1 cellular context compared by ENCODE assay signal in the genomic region with DNA sequence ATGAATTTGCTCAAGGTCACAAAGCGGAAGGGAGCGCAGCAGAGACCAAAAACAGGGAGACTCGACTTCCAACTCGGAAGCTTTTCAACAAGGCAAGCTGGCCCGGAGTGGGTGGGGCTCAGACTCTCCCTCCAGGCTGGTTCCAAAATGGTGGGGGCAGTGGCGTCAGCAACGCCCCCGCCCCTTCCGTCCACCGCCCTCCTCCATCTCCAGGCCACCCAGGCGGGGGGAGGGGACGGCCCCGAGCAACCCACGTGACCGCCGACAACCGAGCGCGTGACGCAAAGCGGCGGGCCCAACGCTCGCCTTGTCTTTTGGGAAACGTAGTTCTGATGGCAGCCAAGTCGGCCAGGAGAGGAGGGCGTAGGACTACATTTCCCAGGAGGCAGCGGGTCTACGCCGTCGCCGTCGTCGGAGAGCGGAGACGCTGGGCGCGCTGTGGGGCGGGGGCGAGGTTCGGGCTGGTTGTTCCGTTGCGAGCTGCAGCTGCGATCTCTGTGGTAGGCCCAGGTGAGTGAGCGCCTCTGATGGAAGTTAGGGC.
TF ChIP-seq lines count a peak whose summit lies in the region.

A gene with protein sequence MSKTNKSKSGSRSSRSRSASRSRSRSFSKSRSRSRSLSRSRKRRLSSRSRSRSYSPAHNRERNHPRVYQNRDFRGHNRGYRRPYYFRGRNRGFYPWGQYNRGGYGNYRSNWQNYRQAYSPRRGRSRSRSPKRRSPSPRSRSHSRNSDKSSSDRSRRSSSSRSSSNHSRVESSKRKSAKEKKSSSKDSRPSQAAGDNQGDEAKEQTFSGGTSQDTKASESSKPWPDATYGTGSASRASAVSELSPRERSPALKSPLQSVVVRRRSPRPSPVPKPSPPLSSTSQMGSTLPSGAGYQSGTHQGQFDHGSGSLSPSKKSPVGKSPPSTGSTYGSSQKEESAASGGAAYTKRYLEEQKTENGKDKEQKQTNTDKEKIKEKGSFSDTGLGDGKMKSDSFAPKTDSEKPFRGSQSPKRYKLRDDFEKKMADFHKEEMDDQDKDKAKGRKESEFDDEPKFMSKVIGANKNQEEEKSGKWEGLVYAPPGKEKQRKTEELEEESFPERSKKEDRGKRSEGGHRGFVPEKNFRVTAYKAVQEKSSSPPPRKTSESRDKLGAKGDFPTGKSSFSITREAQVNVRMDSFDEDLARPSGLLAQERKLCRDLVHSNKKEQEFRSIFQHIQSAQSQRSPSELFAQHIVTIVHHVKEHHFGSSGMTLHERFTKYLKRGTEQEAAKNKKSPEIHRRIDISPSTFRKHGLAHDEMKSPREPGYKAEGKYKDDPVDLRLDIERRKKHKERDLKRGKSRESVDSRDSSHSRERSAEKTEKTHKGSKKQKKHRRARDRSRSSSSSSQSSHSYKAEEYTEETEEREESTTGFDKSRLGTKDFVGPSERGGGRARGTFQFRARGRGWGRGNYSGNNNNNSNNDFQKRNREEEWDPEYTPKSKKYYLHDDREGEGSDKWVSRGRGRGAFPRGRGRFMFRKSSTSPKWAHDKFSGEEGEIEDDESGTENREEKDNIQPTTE (plus strand): TSS at position 448 of the 541 bp plus-strand sequence. CDS start 58,121 bp downstream, outside the sequence.

TF ChIP-seq in HepG2, 621 proteins besides CTCF, POLR2A, EP300 and RAD21 (continued from another document and continues in another):
- no peak for TF ChIP-seq HOXA9 (CRISPR knock-in tag; IDR thresholded peaks at IDR 0.05; ENCODE audit: borderline replicate concordance)
- 0 out of 2 replicates have a peak, but pooled peaks have one; percentile 63 for TF ChIP-seq RFXAP (CRISPR knock-in tag; IDR thresholded peaks at IDR 0.05; ENCODE audit: borderline replicate concordance)
- TF ChIP-seq MATR3 (CRISPR knock-in tag; IDR thresholded peaks at IDR 0.05), result no peak
- peak; percentile 96 for TF ChIP-seq ZFY (CRISPR knock-in tag; IDR thresholded peaks at IDR 0.05)
- TF ChIP-seq TOE1 (CRISPR knock-in tag; IDR thresholded peaks at IDR 0.05), result no peak
- TF ChIP-seq ZNF282 (IDR thresholded peaks at IDR 0.05; ENCODE audit: partially characterized antibody), result no peak
- peak; percentile 52; the same call in 1 of the 2 replicates for TF ChIP-seq ZNF331 (CRISPR knock-in tag; IDR thresholded peaks at IDR 0.05)
- no peak for TF ChIP-seq HMG20A (CRISPR knock-in tag; IDR thresholded peaks at IDR 0.05; ENCODE audit: borderline replicate concordance)
- peak; percentile 64 for TF ChIP-seq ZNF350 (CRISPR knock-in tag; IDR thresholded peaks at IDR 0.05; ENCODE audit: borderline replicate concordance, low read depth)
- TF ChIP-seq ATF4 (CRISPR knock-in tag; IDR thresholded peaks at IDR 0.05), result peak in 1 of 2 experiments; percentile 73; a peak in 2 of 4 replicates
- TF ChIP-seq ASH2L (IDR thresholded peaks at IDR 0.05; ENCODE audit: insufficient read length, low read depth, low read length), result no peak
- peak; percentile 80 for TF ChIP-seq SIX4 (CRISPR knock-in tag; IDR thresholded peaks at IDR 0.05)
- TF ChIP-seq, protein P1, sequence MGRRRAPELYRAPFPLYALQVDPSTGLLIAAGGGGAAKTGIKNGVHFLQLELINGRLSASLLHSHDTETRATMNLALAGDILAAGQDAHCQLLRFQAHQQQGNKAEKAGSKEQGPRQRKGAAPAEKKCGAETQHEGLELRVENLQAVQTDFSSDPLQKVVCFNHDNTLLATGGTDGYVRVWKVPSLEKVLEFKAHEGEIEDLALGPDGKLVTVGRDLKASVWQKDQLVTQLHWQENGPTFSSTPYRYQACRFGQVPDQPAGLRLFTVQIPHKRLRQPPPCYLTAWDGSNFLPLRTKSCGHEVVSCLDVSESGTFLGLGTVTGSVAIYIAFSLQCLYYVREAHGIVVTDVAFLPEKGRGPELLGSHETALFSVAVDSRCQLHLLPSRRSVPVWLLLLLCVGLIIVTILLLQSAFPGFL (CRISPR knock-in tag; IDR thresholded peaks at IDR 0.05), result no peak
- no peak for TF ChIP-seq LBX2 (CRISPR knock-in tag; IDR thresholded peaks at IDR 0.05; ENCODE audit: borderline replicate concordance)
- TF ChIP-seq, protein P2, sequence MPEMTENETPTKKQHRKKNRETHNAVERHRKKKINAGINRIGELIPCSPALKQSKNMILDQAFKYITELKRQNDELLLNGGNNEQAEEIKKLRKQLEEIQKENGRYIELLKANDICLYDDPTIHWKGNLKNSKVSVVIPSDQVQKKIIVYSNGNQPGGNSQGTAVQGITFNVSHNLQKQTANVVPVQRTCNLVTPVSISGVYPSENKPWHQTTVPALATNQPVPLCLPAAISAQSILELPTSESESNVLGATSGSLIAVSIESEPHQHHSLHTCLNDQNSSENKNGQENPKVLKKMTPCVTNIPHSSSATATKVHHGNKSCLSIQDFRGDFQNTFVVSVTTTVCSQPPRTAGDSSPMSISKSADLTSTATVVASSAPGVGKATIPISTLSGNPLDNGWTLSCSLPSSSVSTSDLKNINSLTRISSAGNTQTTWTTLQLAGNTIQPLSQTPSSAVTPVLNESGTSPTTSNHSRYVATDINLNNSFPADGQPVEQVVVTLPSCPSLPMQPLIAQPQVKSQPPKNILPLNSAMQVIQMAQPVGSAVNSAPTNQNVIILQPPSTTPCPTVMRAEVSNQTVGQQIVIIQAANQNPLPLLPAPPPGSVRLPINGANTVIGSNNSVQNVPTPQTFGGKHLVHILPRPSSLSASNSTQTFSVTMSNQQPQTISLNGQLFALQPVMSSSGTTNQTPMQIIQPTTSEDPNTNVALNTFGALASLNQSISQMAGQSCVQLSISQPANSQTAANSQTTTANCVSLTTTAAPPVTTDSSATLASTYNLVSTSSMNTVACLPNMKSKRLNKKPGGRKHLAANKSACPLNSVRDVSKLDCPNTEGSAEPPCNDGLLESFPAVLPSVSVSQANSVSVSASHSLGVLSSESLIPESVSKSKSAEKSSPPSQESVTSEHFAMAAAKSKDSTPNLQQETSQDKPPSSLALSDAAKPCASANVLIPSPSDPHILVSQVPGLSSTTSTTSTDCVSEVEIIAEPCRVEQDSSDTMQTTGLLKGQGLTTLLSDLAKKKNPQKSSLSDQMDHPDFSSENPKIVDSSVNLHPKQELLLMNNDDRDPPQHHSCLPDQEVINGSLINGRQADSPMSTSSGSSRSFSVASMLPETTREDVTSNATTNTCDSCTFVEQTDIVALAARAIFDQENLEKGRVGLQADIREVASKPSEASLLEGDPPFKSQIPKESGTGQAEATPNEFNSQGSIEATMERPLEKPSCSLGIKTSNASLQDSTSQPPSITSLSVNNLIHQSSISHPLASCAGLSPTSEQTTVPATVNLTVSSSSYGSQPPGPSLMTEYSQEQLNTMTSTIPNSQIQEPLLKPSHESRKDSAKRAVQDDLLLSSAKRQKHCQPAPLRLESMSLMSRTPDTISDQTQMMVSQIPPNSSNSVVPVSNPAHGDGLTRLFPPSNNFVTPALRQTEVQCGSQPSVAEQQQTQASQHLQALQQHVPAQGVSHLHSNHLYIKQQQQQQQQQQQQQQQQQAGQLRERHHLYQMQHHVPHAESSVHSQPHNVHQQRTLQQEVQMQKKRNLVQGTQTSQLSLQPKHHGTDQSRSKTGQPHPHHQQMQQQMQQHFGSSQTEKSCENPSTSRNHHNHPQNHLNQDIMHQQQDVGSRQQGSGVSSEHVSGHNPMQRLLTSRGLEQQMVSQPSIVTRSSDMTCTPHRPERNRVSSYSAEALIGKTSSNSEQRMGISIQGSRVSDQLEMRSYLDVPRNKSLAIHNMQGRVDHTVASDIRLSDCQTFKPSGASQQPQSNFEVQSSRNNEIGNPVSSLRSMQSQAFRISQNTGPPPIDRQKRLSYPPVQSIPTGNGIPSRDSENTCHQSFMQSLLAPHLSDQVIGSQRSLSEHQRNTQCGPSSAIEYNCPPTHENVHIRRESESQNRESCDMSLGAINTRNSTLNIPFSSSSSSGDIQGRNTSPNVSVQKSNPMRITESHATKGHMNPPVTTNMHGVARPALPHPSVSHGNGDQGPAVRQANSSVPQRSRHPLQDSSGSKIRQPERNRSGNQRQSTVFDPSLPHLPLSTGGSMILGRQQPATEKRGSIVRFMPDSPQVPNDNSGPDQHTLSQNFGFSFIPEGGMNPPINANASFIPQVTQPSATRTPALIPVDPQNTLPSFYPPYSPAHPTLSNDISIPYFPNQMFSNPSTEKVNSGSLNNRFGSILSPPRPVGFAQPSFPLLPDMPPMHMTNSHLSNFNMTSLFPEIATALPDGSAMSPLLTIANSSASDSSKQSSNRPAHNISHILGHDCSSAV (CRISPR knock-in tag; IDR thresholded peaks at IDR 0.05; ENCODE audit: borderline replicate concordance), result no peak
- TF ChIP-seq U2AF1 (optimal IDR thresholded peaks at IDR 0.05; ENCODE audit: low read depth, low read length), result peak; percentile 1
- TF ChIP-seq ERF (CRISPR knock-in tag; IDR thresholded peaks at IDR 0.05), result peak; percentile 63; the same call in 1 of the 2 replicates
- TF ChIP-seq, protein P3, sequence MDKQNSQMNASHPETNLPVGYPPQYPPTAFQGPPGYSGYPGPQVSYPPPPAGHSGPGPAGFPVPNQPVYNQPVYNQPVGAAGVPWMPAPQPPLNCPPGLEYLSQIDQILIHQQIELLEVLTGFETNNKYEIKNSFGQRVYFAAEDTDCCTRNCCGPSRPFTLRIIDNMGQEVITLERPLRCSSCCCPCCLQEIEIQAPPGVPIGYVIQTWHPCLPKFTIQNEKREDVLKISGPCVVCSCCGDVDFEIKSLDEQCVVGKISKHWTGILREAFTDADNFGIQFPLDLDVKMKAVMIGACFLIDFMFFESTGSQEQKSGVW (CRISPR knock-in tag; IDR thresholded peaks at IDR 0.05; ENCODE audit: borderline replicate concordance), result no peak
- no peak for TF ChIP-seq PAF1 (CRISPR knock-in tag; IDR thresholded peaks at IDR 0.05)
- peak; percentile 59 for TF ChIP-seq PHF5A (CRISPR knock-in tag; IDR thresholded peaks at IDR 0.05; ENCODE audit: low read depth, unreplicated experiment)
- TF ChIP-seq FOXA3 (CRISPR knock-in tag; IDR thresholded peaks at IDR 0.05), result peak; percentile 40; the same call in 1 of the 2 replicates
- TF ChIP-seq, protein P4, sequence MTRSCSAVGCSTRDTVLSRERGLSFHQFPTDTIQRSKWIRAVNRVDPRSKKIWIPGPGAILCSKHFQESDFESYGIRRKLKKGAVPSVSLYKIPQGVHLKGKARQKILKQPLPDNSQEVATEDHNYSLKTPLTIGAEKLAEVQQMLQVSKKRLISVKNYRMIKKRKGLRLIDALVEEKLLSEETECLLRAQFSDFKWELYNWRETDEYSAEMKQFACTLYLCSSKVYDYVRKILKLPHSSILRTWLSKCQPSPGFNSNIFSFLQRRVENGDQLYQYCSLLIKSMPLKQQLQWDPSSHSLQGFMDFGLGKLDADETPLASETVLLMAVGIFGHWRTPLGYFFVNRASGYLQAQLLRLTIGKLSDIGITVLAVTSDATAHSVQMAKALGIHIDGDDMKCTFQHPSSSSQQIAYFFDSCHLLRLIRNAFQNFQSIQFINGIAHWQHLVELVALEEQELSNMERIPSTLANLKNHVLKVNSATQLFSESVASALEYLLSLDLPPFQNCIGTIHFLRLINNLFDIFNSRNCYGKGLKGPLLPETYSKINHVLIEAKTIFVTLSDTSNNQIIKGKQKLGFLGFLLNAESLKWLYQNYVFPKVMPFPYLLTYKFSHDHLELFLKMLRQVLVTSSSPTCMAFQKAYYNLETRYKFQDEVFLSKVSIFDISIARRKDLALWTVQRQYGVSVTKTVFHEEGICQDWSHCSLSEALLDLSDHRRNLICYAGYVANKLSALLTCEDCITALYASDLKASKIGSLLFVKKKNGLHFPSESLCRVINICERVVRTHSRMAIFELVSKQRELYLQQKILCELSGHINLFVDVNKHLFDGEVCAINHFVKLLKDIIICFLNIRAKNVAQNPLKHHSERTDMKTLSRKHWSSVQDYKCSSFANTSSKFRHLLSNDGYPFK (CRISPR knock-in tag; IDR thresholded peaks at IDR 0.05; ENCODE audit: borderline replicate concordance), result peak; percentile 88
- TF ChIP-seq JUN (CRISPR knock-in tag; IDR thresholded peaks at IDR 0.05), result 0 out of 2 replicates have a peak, but pooled peaks have one; percentile 30
- peak; percentile 83 for TF ChIP-seq TBX2 (CRISPR knock-in tag; IDR thresholded peaks at IDR 0.05; ENCODE audit: borderline replicate concordance)
- TF ChIP-seq SP5 (CRISPR knock-in tag; IDR thresholded peaks at IDR 0.05; ENCODE audit: borderline replicate concordance, low read depth), result peak; percentile 87
- TF ChIP-seq CSRNP1 (CRISPR knock-in tag; IDR thresholded peaks at IDR 0.05), result peak; percentile 94
- TF ChIP-seq, protein P5, sequence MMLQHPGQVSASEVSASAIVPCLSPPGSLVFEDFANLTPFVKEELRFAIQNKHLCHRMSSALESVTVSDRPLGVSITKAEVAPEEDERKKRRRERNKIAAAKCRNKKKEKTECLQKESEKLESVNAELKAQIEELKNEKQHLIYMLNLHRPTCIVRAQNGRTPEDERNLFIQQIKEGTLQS (CRISPR knock-in tag; IDR thresholded peaks at IDR 0.05), result no peak; the same call in 1 of the 2 replicates
- TF ChIP-seq ZNF275 (CRISPR knock-in tag; IDR thresholded peaks at IDR 0.05; ENCODE audit: borderline replicate concordance), result peak; percentile 22; the same call in 1 of the 2 replicates
